32 cellular contexts compared by ENCODE assay signal in the genomic region with DNA sequence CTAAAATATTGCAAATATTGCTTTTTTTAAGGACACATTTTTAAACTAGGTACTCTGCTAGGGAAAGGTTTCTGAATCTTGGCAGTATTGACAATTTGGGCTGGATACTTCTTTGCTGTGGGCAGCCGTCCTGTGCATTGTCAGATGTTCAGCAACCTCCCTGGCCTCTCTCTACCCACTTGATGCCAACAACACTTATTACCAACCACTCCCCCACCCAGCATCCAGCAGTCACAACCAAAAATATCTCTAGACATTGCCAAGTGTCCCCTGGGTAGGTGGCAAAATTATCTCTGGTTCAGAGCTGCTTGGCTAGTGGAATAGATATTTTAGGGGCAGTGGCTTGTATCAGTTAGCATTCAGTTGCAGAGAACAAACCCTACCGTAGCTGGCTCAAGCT.
"Had no signal": no experiment of that assay in that cellular context is flagged by ENCODE, and none has a peak within 500 bp of the region (broad histone marks: within the 10 kb centered on the region; RNA-seq: fewer than 3 reads in every experiment).

No MANE protein-coding gene starts in this region.

- H3K9ac ChIP-seq: KMS-11, SK-N-SH had no signal

- H3K9me3 ChIP-seq: SJCRH30, SK-N-SH had no signal

- H3K4me1 ChIP-seq: SJCRH30 had no signal

- H3K27ac ChIP-seq: brain microvascular endothelial cell, KMS-11, PC-9, RWPE1, SJCRH30 had no signal

- H3K36me3 ChIP-seq: brain microvascular endothelial cell, SJCRH30 had no signal

- H3K4me3 ChIP-seq: PC-9, SJCRH30 had no signal

- DNase-seq: activated CD4-positive, alpha-beta T cell treated with anti-CD3 and anti-CD28 coated beads, Interleukin-2, amount 10 ng/mL, durations not matched to agents 24 days and 14 days; activated CD4-positive, alpha-beta T cell treated with anti-CD3 and anti-CD28 coated beads, Interleukin-2, amount 50 U/mL, for 4 hours; activated CD8-positive, alpha-beta T cell treated with anti-CD3 and anti-CD28 coated beads for 36 hours; activated effector memory CD4-positive, alpha-beta T cell treated with anti-CD3 and anti-CD28 coated beads, Interleukin-2, amount 50 U/mL, for 16 hours; activated naive CD4-positive, alpha-beta T cell; activated naive CD4-positive, alpha-beta T cell treated with anti-CD3 and anti-CD28 coated beads, Interleukin-2, amount 50 U/mL, for 16 hours; activated naive CD8-positive, alpha-beta T cell treated with anti-CD3 and anti-CD28 coated beads for 36 hours; activated T-cell treated with anti-CD3 and anti-CD28 coated beads, Interleukin-2, amount 50 U/mL, for 1 hour; activated T-cell treated with anti-CD3 and anti-CD28 coated beads, Interleukin-2, amount 50 U/mL, for 72 hours; amniotic stem cell; aorta; brain microvascular endothelial cell; MM.1S; NCI-H1105; NCI-H1436; NCI-H1694; NCI-H1930; NCI-H2081 treated with DMSO at 0.1 percent for 48 hours; NCI-H226; NCI-H510A; NCI-H526; NCI-H748 treated with DMSO at 0.1 percent for 48 hours; NK-92 treated with Interleukin-12 subunit alpha and Interleukin-12 subunit beta, amount 100 ng/mL, for 24 hours; PC-9; SHP77; SJCRH30; SK-N-SH had no signal

- FAIRE-seq: RCC 7860, TTC549 had no signal

- H2AFZ ChIP-seq: PC-9 had no signal

- ATAC-seq: activated CD8-positive, alpha-beta T cell treated with anti-CD3 and anti-CD28 coated beads for 36 hours; activated T-cell treated with anti-CD3 and anti-CD28 coated beads, Interleukin-2, amount 50 U/mL, for 72 hours; activated T-helper 17 cell treated with anti-CD3 and anti-CD28 coated beads, Interleukin-2, amount 50 U/mL, for 72 hours had no signal

- H3K27me3 ChIP-seq: brain microvascular endothelial cell, SJCRH30 had no signal

- H3K4me2 ChIP-seq: KMS-11, PC-9, SK-N-SH had no signal
